Comparison of ENCODE assay signal across 1 cellular context in genomic region chr2:107735206-107735605, GRCh38.
TF ChIP-seq lines count a peak whose summit lies in the region.

No MANE protein-coding gene starts in this region.

TF ChIP-seq in GM23338, 12 proteins besides CTCF, POLR2A, EP300 and RAD21 (continued from another document):
- TF ChIP-seq REST (IDR thresholded peaks at IDR 0.05; ENCODE audit: unreplicated experiment) (no peak), ZNF114 (CRISPR knock-in tag; IDR thresholded peaks at IDR 0.05) (no peak), NANOG (IDR thresholded peaks at IDR 0.05; ENCODE audit: borderline replicate concordance) (no peak), JUNB (IDR thresholded peaks at IDR 0.05; ENCODE audit: unreplicated experiment) (no peak), ZNF462 (CRISPR knock-in tag; IDR thresholded peaks at IDR 0.05) (no peak), ZNF331 (CRISPR knock-in tag; IDR thresholded peaks at IDR 0.05; ENCODE audit: low read depth) (no peak), EZH2 (IDR thresholded peaks at IDR 0.05; ENCODE audit: low read depth, unreplicated experiment) (no peak), ETS1 (IDR thresholded peaks at IDR 0.05) (no peak), STAT1 (IDR thresholded peaks at IDR 0.05; ENCODE audit: unreplicated experiment) (no peak), POLR2AphosphoS5 (IDR thresholded peaks at IDR 0.05; ENCODE audit: low read depth) (no peak)
